ENCODE assay signal across 8 cellular contexts in the genomic region with DNA sequence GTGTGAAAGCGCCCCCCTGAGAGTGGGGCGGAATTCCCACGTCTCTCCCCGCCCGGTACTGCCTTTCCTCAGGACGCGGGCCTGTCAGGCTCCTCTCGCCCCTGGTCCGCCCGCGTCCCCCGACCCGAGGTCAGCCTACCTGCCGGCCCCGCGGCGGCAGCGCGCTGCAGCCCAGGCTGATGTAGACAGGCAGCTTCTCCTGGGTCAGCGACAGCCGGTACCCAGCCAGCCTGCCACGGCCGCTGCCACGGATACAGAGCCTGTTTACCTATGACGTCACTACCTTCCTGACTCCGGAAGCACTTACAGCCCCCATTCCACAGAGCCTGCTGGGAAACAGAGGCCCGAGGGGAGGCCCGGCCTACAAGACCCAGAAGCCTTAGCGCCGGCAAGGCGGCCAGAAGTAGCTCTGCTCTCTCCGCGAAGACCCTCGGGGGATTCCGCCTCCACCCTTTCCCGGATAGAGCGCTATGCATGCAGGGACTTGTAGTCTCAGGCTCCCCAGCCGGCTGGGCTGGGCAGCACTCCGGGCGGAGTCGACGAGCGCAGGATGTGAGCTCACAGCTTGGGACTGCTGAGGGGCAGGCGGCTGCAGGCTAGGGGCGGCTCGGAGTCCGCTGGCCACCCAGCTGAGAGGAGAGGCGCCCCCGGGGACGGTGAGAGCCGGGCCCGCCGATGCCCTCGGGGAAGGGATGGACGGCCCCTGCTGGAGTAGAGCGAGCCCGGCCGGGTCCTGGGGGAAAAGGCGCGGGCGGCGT. TPM values are rescaled to one million over a fixed set of nuclear protein-coding genes. Genes with fewer than 3 reads are reported as not detected.
DNase-seq lines count a peak whose midpoint lies in the region; ATAC-seq and TF ChIP-seq lines count a peak whose summit lies in the region.

TSS of gene IFT20 (minus strand) at position 272 of the 758 bp plus-strand sequence. CDS start 3,487 bp downstream, outside the sequence.
A gene with protein sequence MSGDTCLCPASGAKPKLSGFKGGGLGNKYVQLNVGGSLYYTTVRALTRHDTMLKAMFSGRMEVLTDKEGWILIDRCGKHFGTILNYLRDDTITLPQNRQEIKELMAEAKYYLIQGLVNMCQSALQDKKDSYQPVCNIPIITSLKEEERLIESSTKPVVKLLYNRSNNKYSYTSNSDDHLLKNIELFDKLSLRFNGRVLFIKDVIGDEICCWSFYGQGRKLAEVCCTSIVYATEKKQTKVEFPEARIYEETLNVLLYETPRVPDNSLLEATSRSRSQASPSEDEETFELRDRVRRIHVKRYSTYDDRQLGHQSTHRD (plus strand): TSS at position 561 of the 758 bp plus-strand sequence. CDS start 3,761 bp downstream, outside the sequence.

- peak within 1 kb of the TSS; percentile 76 for H3K27ac ChIP-seq in PC-9
- H3K27ac ChIP-seq in epithelial cell of prostate = peak within 1 kb of the TSS; percentile 99

- H4K20me1 ChIP-seq in PC-9 (ENCODE audit: insufficient read depth) = peaks cover 16% of the 10 kb centered on the region

- peaks cover 45% of the 10 kb centered on the region for H3K79me2 ChIP-seq in PC-9 (ENCODE audit: low read depth)

- BruUV-seq in PC-9 (replicated peaks; lab: Mats Ljungman, UMichigan) = no TSS peak

- H3K36me3 ChIP-seq in PC-9 (ENCODE audit: low read depth) (0 out of 2 replicates have a peak, but pooled peaks cover 4% of the 10 kb centered on the region), mucosa of descending colon (ENCODE audit: low read depth) (peaks cover 4% of the 10 kb centered on the region)

- no peak for TF ChIP-seq CTCF in PC-9 (conservative IDR thresholded peaks at IDR 0.05)
- no peak for TF ChIP-seq CTCF in mucosa of descending colon (IDR thresholded peaks at IDR 0.05)

- no peaks in the 10 kb centered on the region for H3K9me2 ChIP-seq in PC-9 (ENCODE audit: insufficient read depth)

- peak within 1 kb of the TSS; percentile 94 for H3K4me3 ChIP-seq in Jurkat, Clone E6-1 (ENCODE audit: low read length)
- H3K4me3 ChIP-seq in PC-9 (peak within 1 kb of the TSS; percentile 87), mucosa of descending colon (peak within 1 kb of the TSS; percentile 84)

- POLR2A ChIA-PET in PC-9 (lab: Charles Lee; ENCODE audit: unreplicated experiment) = interaction anchor here (0.5 to 2.2 kb wide), 14 partner anchors 9 to 242 kb away, joined by 3 to 42 read pairs (median 6); partner anchors contain the start of genes ALDOC and POLDIP2

- peaks cover 12% of the 10 kb centered on the region; the same call in 1 of the 2 replicates for H3F3A ChIP-seq in PC-9 (ENCODE audit: insufficient read depth, low read depth)

- peak within 1 kb of the TSS; percentile 92 for H2AFZ ChIP-seq in PC-9

- H3K9me3 ChIP-seq in PC-9 (ENCODE audit: insufficient read depth, low read depth) (no peaks in the 10 kb centered on the region), mucosa of descending colon (no peaks in the 10 kb centered on the region)

- peak within 1 kb of the TSS; percentile 100 for H3K4me2 ChIP-seq in PC-9

- H3K4me1 ChIP-seq in PC-9 (replicated peaks; ENCODE audit: insufficient read depth) (peaks cover 22% of the 10 kb centered on the region), mucosa of descending colon (ENCODE audit: low read depth) (peaks cover 23% of the 10 kb centered on the region)

- ATAC-seq in GM21619 (IDR thresholded peaks at IDR 0.05; ENCODE audit: unreplicated experiment) = peak; percentile 92
- ATAC-seq in mucosa of descending colon = peak; percentile 97

- CTCF ChIA-PET in PC-9 (lab: Charles Lee) = interaction anchor here (0.5 to 1.3 kb wide), 5 partner anchors 12 to 530 kb away, joined by 3 to 7 read pairs (median 6); no protein-coding TSS in a partner anchor

- intact Hi-C loops in PC-9 (cut with micrococcal nuclease; ENCODE audit: unreplicated experiment) (loop anchor here (5.0 kb wide), 4 partner anchors 58 to 293 kb away; partner anchors contain the start of genes NLK and SLC46A1), mucosa of descending colon (cut with DNase I, micrococcal nuclease) (no loop called here)

- DNase-seq in DMS153 (lab: John Stamatoyannopoulos, UW) (peak; percentile 100), PC-9 (peak; percentile 99), epithelial cell of prostate (ENCODE audit: low read depth, low spot score) (peak; percentile 100), mucosa of descending colon (peak; percentile 97 to 100 (median 98))
- peak; percentile 99 for DNase-seq in Jurkat, Clone E6-1 (ENCODE audit: low read depth, low spot score)
- DNase-seq in activated T-cell treated with anti-CD3 and anti-CD28 coated beads, Interleukin-2, amount 50 U/mL, for 1 hour = peak; percentile 93
- peak; percentile 95 for DNase-seq in stimulated activated CD8-positive, alpha-beta memory T cell treated with anti-CD3 and anti-CD28 coated beads, Interleukin-4, amount 100 ng/mL, for 24 hours (ENCODE audit: low read depth)

- no peaks in the 10 kb centered on the region for H3K27me3 ChIP-seq in PC-9 (ENCODE audit: insufficient read depth, low read depth)

RNA-seq across cellular contexts. Expression of gene IFT20, which starts in this region (rescaled TPM):
- 18.7 TPM for polyA plus RNA-seq in Jurkat, Clone E6-1 (2012; ENCODE audit: insufficient read depth, insufficient read length)
- total RNA-seq in PC-9 (2021) (35.3 and 42.3 TPM in 2 replicates), mucosa of descending colon (10 to 100 TPM; 23.6 to 44.1 (median 28.0) TPM)

RNA-seq across cellular contexts. Expression of the second gene that starts in this region (rescaled TPM):
- polyA plus RNA-seq in Jurkat, Clone E6-1 (2012; ENCODE audit: insufficient read depth, insufficient read length) = 16.3 TPM
- total RNA-seq in PC-9 (2021) (46.8 and 48.8 TPM in 2 replicates), mucosa of descending colon (10 to 100 TPM; 36.8 to 38.4 (median 36.8) TPM)

Comparison
In these comparisons a context has a peak if more than half of its experiments do, and no peak if none do; other contexts are left out.
1. Peak in every context shown above with its lines: DNase-seq, ATAC-seq, H3K4me3 ChIP-seq and H3K27ac ChIP-seq.